ENCODE assay signal across 13 cellular contexts in the genomic region with DNA sequence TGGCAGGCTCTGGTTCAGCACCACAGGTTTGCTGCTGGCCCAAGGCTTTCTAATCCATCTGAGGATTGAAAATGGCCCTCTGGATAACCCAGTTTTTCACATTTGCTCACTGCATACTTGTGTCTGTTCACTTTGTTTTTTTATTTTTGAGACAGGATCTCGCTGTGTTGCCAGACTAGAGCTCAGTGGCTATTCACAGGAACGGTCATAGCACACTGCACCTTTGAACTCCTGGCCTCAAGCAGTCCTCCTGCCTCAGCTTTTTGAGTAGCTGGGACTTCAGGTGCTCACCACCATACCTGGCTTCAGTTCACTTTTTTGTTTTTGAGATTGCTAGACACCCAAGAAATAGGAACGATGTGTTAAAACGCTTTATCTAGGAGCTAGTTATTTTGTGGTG.
"Had no signal": no experiment of that assay in that cellular context is flagged by ENCODE, and none has a peak within 500 bp of the region (broad histone marks: within the 10 kb centered on the region; RNA-seq: fewer than 3 reads in every experiment).

No MANE protein-coding gene starts in this region.

- H3K9me3 Mint-ChIP-seq: activated CD4-positive, alpha-beta T cell treated with anti-CD3 and anti-CD28 coated beads, Interleukin-2, amount 10 ng/mL, durations not matched to agents 24 days and 14 days; activated CD8-positive, alpha-beta T cell treated with anti-CD3 and anti-CD28 coated beads for 36 hours; activated naive CD4-positive, alpha-beta T cell treated with anti-CD3 and anti-CD28 coated beads, Interleukin-2, amount 10 ng/mL, durations not matched to agents 7 days and 5 days; activated T-cell treated with anti-CD3 and anti-CD28 coated beads, Interleukin-2, amount 50 U/mL, for 24 hours; dendritic cell treated with granulocyte-macrophage colony-stimulating factor and Interleukin-4, amounts not matched to agents 40 ng/mL and 50 ng/mL, for 4 days; stimulated activated memory B cell treated with anti-CD40 and anti-IgM and Interleukin-4, amounts not matched to agents 10 μg/mL and 1 μg/mL and 100 μg/mL, for 72 hours; T-cell had no signal

- DNase-seq: activated CD4-positive, alpha-beta T cell treated with anti-CD3 and anti-CD28 coated beads, Interleukin-2, amount 10 ng/mL, durations not matched to agents 24 days and 14 days; activated CD8-positive, alpha-beta T cell treated with anti-CD3 and anti-CD28 coated beads for 36 hours; activated naive CD4-positive, alpha-beta T cell treated with anti-CD3 and anti-CD28 coated beads, Interleukin-2, amount 10 ng/mL, durations not matched to agents 7 days and 5 days; activated T-cell treated with anti-CD3 and anti-CD28 coated beads, Interleukin-2, amount 50 U/mL, for 24 hours; effector memory CD4-positive, alpha-beta T cell; hippocampal formation; mammary epithelial cell; ovary; spleen; stimulated activated CD4-positive, alpha-beta T cell treated with anti-CD3 and anti-CD28 coated beads, Interleukin-4, amount 100 ng/mL, for 4 hours; T-cell had no signal

- H3K27ac Mint-ChIP-seq: activated CD4-positive, alpha-beta T cell treated with anti-CD3 and anti-CD28 coated beads, Interleukin-2, amount 10 ng/mL, durations not matched to agents 24 days and 14 days; activated CD8-positive, alpha-beta T cell treated with anti-CD3 and anti-CD28 coated beads for 36 hours; activated naive CD4-positive, alpha-beta T cell treated with anti-CD3 and anti-CD28 coated beads, Interleukin-2, amount 10 ng/mL, durations not matched to agents 7 days and 5 days; activated T-cell treated with anti-CD3 and anti-CD28 coated beads, Interleukin-2, amount 50 U/mL, for 24 hours; dendritic cell treated with granulocyte-macrophage colony-stimulating factor and Interleukin-4, amounts not matched to agents 40 ng/mL and 50 ng/mL, for 4 days; stimulated activated memory B cell treated with anti-CD40 and anti-IgM and Interleukin-4, amounts not matched to agents 10 μg/mL and 1 μg/mL and 100 μg/mL, for 72 hours; T-cell had no signal

- ATAC-seq: activated CD8-positive, alpha-beta T cell treated with anti-CD3 and anti-CD28 coated beads for 36 hours; stimulated activated memory B cell treated with anti-CD40 and anti-IgM and Interleukin-4, amounts not matched to agents 10 μg/mL and 1 μg/mL and 100 μg/mL, for 72 hours; T-cell had no signal

- H3K4me3 Mint-ChIP-seq: activated CD4-positive, alpha-beta T cell treated with anti-CD3 and anti-CD28 coated beads, Interleukin-2, amount 10 ng/mL, durations not matched to agents 24 days and 14 days; activated CD8-positive, alpha-beta T cell treated with anti-CD3 and anti-CD28 coated beads for 36 hours; activated naive CD4-positive, alpha-beta T cell treated with anti-CD3 and anti-CD28 coated beads, Interleukin-2, amount 10 ng/mL, durations not matched to agents 7 days and 5 days; activated T-cell treated with anti-CD3 and anti-CD28 coated beads, Interleukin-2, amount 50 U/mL, for 24 hours; dendritic cell treated with granulocyte-macrophage colony-stimulating factor and Interleukin-4, amounts not matched to agents 40 ng/mL and 50 ng/mL, for 4 days; stimulated activated memory B cell treated with anti-CD40 and anti-IgM and Interleukin-4, amounts not matched to agents 10 μg/mL and 1 μg/mL and 100 μg/mL, for 72 hours; T-cell had no signal

- H3K27me3 Mint-ChIP-seq: activated CD4-positive, alpha-beta T cell treated with anti-CD3 and anti-CD28 coated beads, Interleukin-2, amount 10 ng/mL, durations not matched to agents 24 days and 14 days; activated CD8-positive, alpha-beta T cell treated with anti-CD3 and anti-CD28 coated beads for 36 hours; activated naive CD4-positive, alpha-beta T cell treated with anti-CD3 and anti-CD28 coated beads, Interleukin-2, amount 10 ng/mL, durations not matched to agents 7 days and 5 days; activated T-cell treated with anti-CD3 and anti-CD28 coated beads, Interleukin-2, amount 50 U/mL, for 24 hours; dendritic cell treated with granulocyte-macrophage colony-stimulating factor and Interleukin-4, amounts not matched to agents 40 ng/mL and 50 ng/mL, for 4 days; stimulated activated memory B cell treated with anti-CD40 and anti-IgM and Interleukin-4, amounts not matched to agents 10 μg/mL and 1 μg/mL and 100 μg/mL, for 72 hours; T-cell had no signal
